Comparison of ENCODE assay signal across 12 cellular contexts in the genomic region with DNA sequence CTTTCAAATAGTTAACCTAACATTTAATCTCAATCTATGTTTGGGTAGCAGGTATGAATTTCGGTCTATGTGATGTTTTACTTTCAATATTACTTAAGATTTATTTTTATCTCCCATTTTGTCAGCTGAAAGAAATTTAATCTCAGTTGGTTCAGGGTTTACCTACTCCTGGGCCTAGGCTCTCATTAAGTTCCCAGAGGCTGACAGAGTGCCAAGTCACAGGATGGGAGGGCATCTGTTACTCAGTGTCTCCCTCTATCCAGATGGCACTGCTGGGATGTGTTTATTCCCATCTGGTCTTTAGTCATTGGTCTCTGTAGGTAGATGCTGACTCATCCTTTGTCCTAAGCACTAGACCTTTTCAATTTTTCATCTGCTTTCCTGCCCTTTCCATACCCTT.
A peak's percentile ranks its signal among the peaks of the same experiment; 100 is the strongest.
DNase-seq lines count a peak whose midpoint lies in the region; ATAC-seq, FAIRE-seq and TF ChIP-seq lines count a peak whose summit lies in the region.
"Had no signal": no experiment of that assay in that cellular context is flagged by ENCODE, and none has a peak within 500 bp of the region (broad histone marks: within the 10 kb centered on the region; RNA-seq: fewer than 3 reads in every experiment).

No MANE protein-coding gene starts in this region.

- POLR2A ChIA-PET in A673 (lab: Charles Lee; ENCODE audit: low non-redundant PET), result interaction anchor here (0.6 kb wide), 1 partner anchor 766 kb away, joined by 3 read pairs; no protein-coding TSS in a partner anchor
- POLR2A ChIA-PET in endothelial cell of umbilical vein (lab: Charles Lee), result no interaction called here
- POLR2A ChIA-PET in PC-9 (lab: Charles Lee; ENCODE audit: unreplicated experiment), result no interaction called here

- H3K4me2 ChIP-seq in endothelial cell of umbilical vein (ENCODE audit: insufficient read depth, low read length) (no peak overlapping the region), PC-9 (no peak overlapping the region), hepatocyte (no peak overlapping the region)
- H3K4me2 ChIP-seq: BLaER1 treated with 17β-estradiol and CSF1 and Interleukin-3, amounts not matched to agents 10 nM and 100 nM had no signal

- no peak overlapping the region for H3K9ac ChIP-seq in endothelial cell of umbilical vein (replicated peaks; ENCODE audit: extremely low read depth, insufficient read depth, low read length)
- H3K9ac ChIP-seq: BLaER1 treated with 17β-estradiol and CSF1 and Interleukin-3, amounts not matched to agents 10 nM and 100 nM had no signal

- no peak for TF ChIP-seq POLR2A in endothelial cell of umbilical vein (IDR thresholded peaks at IDR 0.05; ENCODE audit: low read depth, low read length)

- H3K79me2 ChIP-seq in endothelial cell of umbilical vein (ENCODE audit: control insufficient read depth, insufficient read depth, low read length), result no peaks in the 10 kb centered on the region
- H3K79me2 ChIP-seq in PC-9 (ENCODE audit: low read depth), result no peaks in the 10 kb centered on the region
- H3K79me2 ChIP-seq in hepatocyte, result no peaks in the 10 kb centered on the region

- H3K27me3 ChIP-seq in A673 (replicated peaks; ENCODE audit: insufficient read depth, low read depth, low read length, poor library complexity) (no peaks in the 10 kb centered on the region), endothelial cell of umbilical vein (ENCODE audit: control insufficient read depth in 2 of 2, insufficient read depth in 2 of 2, low read length in 2 of 2) (no peaks in the 10 kb centered on the region), PC-9 (ENCODE audit: insufficient read depth, low read depth) (no peaks in the 10 kb centered on the region), hepatocyte (no peaks in the 10 kb centered on the region)
- H3K27me3 ChIP-seq: BLaER1 treated with 17β-estradiol and CSF1 and Interleukin-3, amounts not matched to agents 10 nM and 100 nM had no signal

- 77% methylated on average over 1 of the region's 1 CpG for WGBS in hepatocyte (ENCODE audit: low lambda C conversion rate, missing lambda C conversion rate)

- DNase-seq in A673 (ENCODE audit: low spot score), result peak; percentile 39
- DNase-seq in NCI-H446 treated with DMSO at 0.1 percent for 48 hours (lab: John Stamatoyannopoulos, UW), result peak; percentile 97
- DNase-seq in endothelial cell of umbilical vein (ENCODE audit: low read depth, low spot score), result peak; percentile 35
- no peak for DNase-seq in activated CD4-positive, alpha-beta T cell treated with anti-CD3 and anti-CD28 coated beads, Interleukin-2, amount 50 U/mL, for 4 hours
- no peak for DNase-seq in activated naive CD4-positive, alpha-beta T cell treated with anti-CD3 and anti-CD28 coated beads, Interleukin-2, amount 50 U/mL, for 16 hours
- DNase-seq in PC-9, result no peak
- DNase-seq in hepatocyte (ENCODE audit: low spot score), result no peak
- DNase-seq: activated CD8-positive, alpha-beta T cell treated with anti-CD3 and anti-CD28 coated beads for 36 hours; KG1 had no signal

- H2AFZ ChIP-seq in endothelial cell of umbilical vein (ENCODE audit: low read depth, low read length), result no peak overlapping the region
- H2AFZ ChIP-seq in PC-9, result no peak overlapping the region
- H2AFZ ChIP-seq in hepatocyte, result no peak overlapping the region

- H4K20me1 ChIP-seq in endothelial cell of umbilical vein (replicated peaks; ENCODE audit: control insufficient read depth, extremely low read depth, insufficient read depth, low read length) (no peaks in the 10 kb centered on the region), PC-9 (ENCODE audit: insufficient read depth) (no peaks in the 10 kb centered on the region), hepatocyte (ENCODE audit: insufficient read depth, poor library complexity, severe bottlenecking) (no peaks in the 10 kb centered on the region)
- H4K20me1 ChIP-seq: BLaER1 treated with 17β-estradiol and CSF1 and Interleukin-3, amounts not matched to agents 10 nM and 100 nM had no signal

- CTCF ChIA-PET in A673 (lab: Charles Lee) (no interaction called here), endothelial cell of umbilical vein (lab: Charles Lee) (no interaction called here), PC-9 (lab: Charles Lee) (no interaction called here)

- no peaks in the 10 kb centered on the region for H3K9me2 ChIP-seq in PC-9 (ENCODE audit: insufficient read depth)
- no peaks in the 10 kb centered on the region for H3K9me2 ChIP-seq in hepatocyte (replicated peaks; ENCODE audit: insufficient read depth)

- ATAC-seq in GM21723 (IDR thresholded peaks at IDR 0.05; ENCODE audit: unreplicated experiment), result peak; percentile 67
- ATAC-seq: activated CD8-positive, alpha-beta T cell treated with anti-CD3 and anti-CD28 coated beads for 36 hours; Right ventricle myocardium inferior had no signal

- no peaks in the 10 kb centered on the region for H3F3A ChIP-seq in PC-9 (ENCODE audit: insufficient read depth, low read depth)

- H3K27ac ChIP-seq in A673 (ENCODE audit: low read depth, low read length, poor library complexity, severe bottlenecking), result no peak overlapping the region
- no peak overlapping the region for H3K27ac ChIP-seq in endothelial cell of umbilical vein (ENCODE audit: insufficient read depth, low read depth, low read length)
- no peak overlapping the region for H3K27ac ChIP-seq in PC-9
- no peak overlapping the region for H3K27ac ChIP-seq in hepatocyte
- H3K27ac ChIP-seq: BLaER1 treated with 17β-estradiol and CSF1 and Interleukin-3, amounts not matched to agents 10 nM and 100 nM had no signal

- dilution Hi-C loops in endothelial cell of umbilical vein (cut with MboI; ENCODE audit: extremely low pct_ligation_motif_present, low sequenced_read_pairs), result no loop called here

- H3K36me3 ChIP-seq in A673 (ENCODE audit: insufficient read depth, low read length, poor library complexity, severe bottlenecking), result no peaks in the 10 kb centered on the region
- H3K36me3 ChIP-seq in endothelial cell of umbilical vein (ENCODE audit: control insufficient read depth in 2 of 2, extremely low read depth in 1 of 2, insufficient read depth in 2 of 2, low read length in 2 of 2), result no peaks in the 10 kb centered on the region
- no peaks in the 10 kb centered on the region for H3K36me3 ChIP-seq in PC-9 (ENCODE audit: low read depth)
- H3K36me3 ChIP-seq in hepatocyte (replicated peaks; ENCODE audit: insufficient read depth, low read depth), result no peaks in the 10 kb centered on the region
- H3K36me3 ChIP-seq: BLaER1 treated with 17β-estradiol and CSF1 and Interleukin-3, amounts not matched to agents 10 nM and 100 nM had no signal

- no peak for FAIRE-seq in endothelial cell of umbilical vein (lab: Jason Lieb, UNC)

- intact Hi-C loops in A673 (cut with micrococcal nuclease; ENCODE audit: unreplicated experiment), result no loop called here
- intact Hi-C loops in endothelial cell of umbilical vein (cut with micrococcal nuclease), result no loop called here
- intact Hi-C loops in PC-9 (cut with micrococcal nuclease; ENCODE audit: unreplicated experiment), result no loop called here

- H3K4me1 ChIP-seq in A673 (ENCODE audit: insufficient read depth, low read length, poor library complexity, severe bottlenecking), result peaks cover 9% of the 10 kb centered on the region
- peaks cover 6% of the 10 kb centered on the region for H3K4me1 ChIP-seq in endothelial cell of umbilical vein (ENCODE audit: control insufficient read depth, extremely low read depth, insufficient read depth, low read length)
- no peaks in the 10 kb centered on the region for H3K4me1 ChIP-seq in PC-9 (replicated peaks; ENCODE audit: insufficient read depth)
- no peaks in the 10 kb centered on the region for H3K4me1 ChIP-seq in hepatocyte (ENCODE audit: insufficient read depth)
- H3K4me1 ChIP-seq: BLaER1 treated with 17β-estradiol and CSF1 and Interleukin-3, amounts not matched to agents 10 nM and 100 nM had no signal

- 0 out of 2 replicates have a peak, but pooled peaks have one; percentile 14 for TF ChIP-seq CTCF in A673 (conservative IDR thresholded peaks at IDR 0.05; ENCODE audit: low read depth, low read length)
- no peak for TF ChIP-seq CTCF in endothelial cell of umbilical vein (IDR thresholded peaks at IDR 0.05; ENCODE audit: extremely low read depth in 1 of 2, insufficient read depth in 1 of 2, low read depth in 1 of 2, low read length in 2 of 2)
- TF ChIP-seq CTCF in PC-9 (conservative IDR thresholded peaks at IDR 0.05), result no peak
- no peak for TF ChIP-seq CTCF in hepatocyte (IDR thresholded peaks at IDR 0.05; ENCODE audit: poor library complexity)

- BruUV-seq in A673 (replicated peaks; lab: Mats Ljungman, UMichigan) (no TSS peak), endothelial cell of umbilical vein (replicated peaks; lab: Mats Ljungman, UMichigan) (no TSS peak), PC-9 (replicated peaks; lab: Mats Ljungman, UMichigan) (no TSS peak)

- no peaks in the 10 kb centered on the region for H3K9me3 ChIP-seq in A673 (ENCODE audit: low read depth, low read length, poor library complexity, severe bottlenecking)
- no peaks in the 10 kb centered on the region for H3K9me3 ChIP-seq in endothelial cell of umbilical vein (replicated peaks; ENCODE audit: control insufficient read depth, insufficient read depth, low read length)
- H3K9me3 ChIP-seq in PC-9 (ENCODE audit: insufficient read depth, low read depth), result no peaks in the 10 kb centered on the region
- H3K9me3 ChIP-seq in hepatocyte (ENCODE audit: low read depth), result no peaks in the 10 kb centered on the region
- H3K9me3 ChIP-seq: BLaER1 treated with 17β-estradiol and CSF1 and Interleukin-3, amounts not matched to agents 10 nM and 100 nM had no signal

- H3K4me3 ChIP-seq in A673 (ENCODE audit: low read depth, low read length, poor library complexity, severe bottlenecking) (no peak overlapping the region), endothelial cell of umbilical vein (replicated peaks in 1 of 3; ENCODE audit: insufficient read depth in 1 of 3, low read depth in 1 of 3, low read length in 3 of 3) (no peak overlapping the region), PC-9 (no peak overlapping the region), hepatocyte (no peak overlapping the region)
- H3K4me3 ChIP-seq: BLaER1 treated with 17β-estradiol and CSF1 and Interleukin-3, amounts not matched to agents 10 nM and 100 nM had no signal

- H3K9me1 ChIP-seq in endothelial cell of umbilical vein (replicated peaks; ENCODE audit: control insufficient read depth, extremely low read depth, insufficient read depth, low read length), result no peaks in the 10 kb centered on the region

TF ChIP-seq in endothelial cell of umbilical vein, 7 proteins besides CTCF, POLR2A, EP300 and RAD21:
- no peak for TF ChIP-seq MYC (IDR thresholded peaks at IDR 0.05; ENCODE audit: low read depth, low read length)
- TF ChIP-seq FOS (IDR thresholded peaks at IDR 0.05; ENCODE audit: borderline replicate concordance, insufficient read depth, low read length), result peak; percentile 60
- TF ChIP-seq, protein P1, sequence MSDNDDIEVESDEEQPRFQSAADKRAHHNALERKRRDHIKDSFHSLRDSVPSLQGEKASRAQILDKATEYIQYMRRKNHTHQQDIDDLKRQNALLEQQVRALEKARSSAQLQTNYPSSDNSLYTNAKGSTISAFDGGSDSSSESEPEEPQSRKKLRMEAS (IDR thresholded peaks at IDR 0.05; ENCODE audit: insufficient read depth, insufficient read length), result no peak

Comparison
In these comparisons a context has a peak if more than half of its experiments do, and no peak if none do; other contexts are left out.
1. DNase-seq: peak in A673 (single experiment), NCI-H446 treated with DMSO at 0.1 percent for 48 hours (single experiment) and endothelial cell of umbilical vein (single experiment); none in activated CD4-positive, alpha-beta T cell treated with anti-CD3 and anti-CD28 coated beads, Interleukin-2, amount 50 U/mL, for 4 hours (0 of 2), activated naive CD4-positive, alpha-beta T cell treated with anti-CD3 and anti-CD28 coated beads, Interleukin-2, amount 50 U/mL, for 16 hours (single experiment), PC-9 (0 of 2) and hepatocyte (single experiment).